Comparison of ENCODE assay signal across 22 cellular contexts in genomic region chr21:44842721-44843445, GRCh38.
"Had no signal": no experiment of that assay in that cellular context is flagged by ENCODE, and none has a peak within 500 bp of the region (broad histone marks: within the 10 kb centered on the region; RNA-seq: fewer than 3 reads in every experiment).

No MANE protein-coding gene starts in this region.

- H3K27ac ChIP-seq: coronary artery, esophagus squamous epithelium, neural progenitor cell, prostate gland, right atrium auricular region, sigmoid colon, stomach, thyroid gland, vagina had no signal

- H3K27me3 ChIP-seq: neural progenitor cell, right atrium auricular region, thyroid gland, vagina had no signal

- H3K4me3 ChIP-seq: coronary artery, esophagus squamous epithelium, neural progenitor cell, prostate gland, right atrium auricular region, sigmoid colon, stomach, thyroid gland, vagina had no signal

- DNase-seq: effector memory CD8-positive, alpha-beta T cell; erythroblast; esophagus squamous epithelium; immature natural killer cell; islet precursor cell; mesenchymal stem cell; naive thymus-derived CD4-positive, alpha-beta T cell; nucleus accumbens; sigmoid colon; stimulated activated CD4-positive, alpha-beta T cell treated with anti-CD3 and anti-CD28 coated beads, Interleukin-2, amount 100 ng/mL, for 24 hours; stimulated activated CD4-positive, alpha-beta T cell treated with anti-CD3 and anti-CD28 coated beads, Interleukin-4, amount 100 ng/mL, for 24 hours; stimulated activated naive CD4-positive, alpha-beta T cell treated with Interleukin-2 at 50 U/mL for 16 hours; stomach; thyroid gland; trophoblast cell had no signal

- H3K9me3 ChIP-seq: esophagus squamous epithelium, prostate gland, right atrium auricular region, sigmoid colon, stomach, thyroid gland, vagina had no signal

- ATAC-seq: effector memory CD8-positive, alpha-beta T cell; left lobe of liver; naive thymus-derived CD4-positive, alpha-beta T cell; stimulated activated effector memory CD8-positive, alpha-beta T cell treated with anti-CD3 and anti-CD28 coated beads, Interleukin-12 subunit alpha, Interleukin-12 subunit beta, amount 100 ng/mL, for 72 hours had no signal

- H3K36me3 ChIP-seq: esophagus squamous epithelium, neural progenitor cell, prostate gland, right atrium auricular region, sigmoid colon, thyroid gland, vagina had no signal
